Comparison of ENCODE assay signal across 18 cellular contexts in the genomic region with DNA sequence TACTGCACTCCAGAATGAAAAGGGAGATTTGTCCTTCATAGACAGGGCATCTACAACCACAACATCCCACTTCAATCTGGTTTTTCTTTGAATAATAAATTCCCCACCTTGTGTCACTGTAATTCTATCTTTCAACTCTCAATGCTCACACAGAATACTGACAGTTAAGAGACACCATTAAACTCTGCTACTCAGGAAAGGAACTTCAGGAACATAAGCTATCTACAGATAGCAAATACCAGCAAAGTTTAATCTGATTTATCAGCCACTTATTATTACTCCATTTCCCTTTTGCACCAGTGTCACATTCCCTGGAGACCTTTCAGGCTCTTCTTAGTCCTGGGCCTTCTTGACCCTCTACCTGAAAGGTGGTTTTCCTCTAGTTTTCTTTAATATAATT.
"Had no signal": no experiment of that assay in that cellular context is flagged by ENCODE, and none has a peak within 500 bp of the region (broad histone marks: within the 10 kb centered on the region; RNA-seq: fewer than 3 reads in every experiment).

No MANE protein-coding gene starts in this region.

- H3K9me3 Mint-ChIP-seq: endodermal cell; nephron progenitor cell; stimulated activated naive B cell treated with anti-CD40 and anti-IgM and Interleukin-4, amounts not matched to agents 10 μg/mL and 1 μg/mL and 100 μg/mL, for 72 hours had no signal

- H3K4me3 Mint-ChIP-seq: activated CD8-positive, alpha-beta memory T cell treated with anti-CD3 and anti-CD28 coated beads, Interleukin-2, amount 10 ng/mL, durations not matched to agents 7 days and 5 days; activated naive CD8-positive, alpha-beta T cell treated with anti-CD3 and anti-CD28 coated beads for 36 hours; endodermal cell; nephron progenitor cell; stimulated activated naive B cell treated with anti-CD40 and anti-IgM and Interleukin-4, amounts not matched to agents 10 μg/mL and 1 μg/mL and 100 μg/mL, for 72 hours had no signal

- H3K4me1 ChIP-seq: foreskin keratinocyte had no signal

- H3K36me3 Mint-ChIP-seq: stimulated activated naive B cell treated with anti-CD40 and anti-IgM and Interleukin-4, amounts not matched to agents 10 μg/mL and 1 μg/mL and 100 μg/mL, for 72 hours had no signal

- H3K27ac ChIP-seq: colonic mucosa, epithelial cell of prostate, foreskin keratinocyte, lower lobe of right lung, thoracic aorta, upper lobe of left lung, WERI-Rb-1 had no signal

- H3K27ac Mint-ChIP-seq: activated naive CD8-positive, alpha-beta T cell treated with anti-CD3 and anti-CD28 coated beads for 36 hours; endodermal cell; stimulated activated naive B cell treated with anti-CD40 and anti-IgM and Interleukin-4, amounts not matched to agents 10 μg/mL and 1 μg/mL and 100 μg/mL, for 72 hours had no signal

- H3K27me3 ChIP-seq: body of pancreas, colonic mucosa, foreskin keratinocyte, upper lobe of left lung had no signal

- H3K27me3 Mint-ChIP-seq: activated CD8-positive, alpha-beta memory T cell treated with anti-CD3 and anti-CD28 coated beads, Interleukin-2, amount 10 ng/mL, durations not matched to agents 7 days and 5 days; activated naive CD8-positive, alpha-beta T cell treated with anti-CD3 and anti-CD28 coated beads for 36 hours; stimulated activated naive B cell treated with anti-CD40 and anti-IgM and Interleukin-4, amounts not matched to agents 10 μg/mL and 1 μg/mL and 100 μg/mL, for 72 hours had no signal

- DNase-seq: activated CD4-positive, alpha-beta T cell treated with anti-CD3 and anti-CD28 coated beads for 1 hour; activated CD4-positive, alpha-beta T cell treated with anti-CD3 and anti-CD28 coated beads, Interleukin-2, amount 50 U/mL, for 48 hours; activated CD8-positive, alpha-beta memory T cell treated with anti-CD3 and anti-CD28 coated beads, Interleukin-2, amount 10 ng/mL, durations not matched to agents 7 days and 5 days; activated naive CD4-positive, alpha-beta T cell; activated naive CD8-positive, alpha-beta T cell treated with anti-CD3 and anti-CD28 coated beads for 36 hours; body of pancreas; colonic mucosa; endodermal cell; foreskin keratinocyte; hippocampal formation; lower lobe of right lung; nephron progenitor cell; nucleus accumbens; stimulated activated naive B cell treated with anti-CD40 and anti-IgM and Interleukin-4, amounts not matched to agents 10 μg/mL and 1 μg/mL and 100 μg/mL, for 72 hours; upper lobe of left lung; WERI-Rb-1 had no signal

- H3K36me3 ChIP-seq: colonic mucosa, lower lobe of right lung, thoracic aorta, upper lobe of left lung, WERI-Rb-1 had no signal

- H3K4me3 ChIP-seq: body of pancreas, colonic mucosa, lower lobe of right lung, thoracic aorta, upper lobe of left lung had no signal

- H3K9me3 ChIP-seq: body of pancreas, colonic mucosa, lower lobe of right lung, thoracic aorta, upper lobe of left lung had no signal

- ATAC-seq: activated CD8-positive, alpha-beta memory T cell treated with anti-CD3 and anti-CD28 coated beads, Interleukin-2, amount 10 ng/mL, durations not matched to agents 7 days and 5 days; body of pancreas; foreskin keratinocyte; lower lobe of right lung; stimulated activated naive B cell treated with anti-CD40 and anti-IgM and Interleukin-4, amounts not matched to agents 10 μg/mL and 1 μg/mL and 100 μg/mL, for 72 hours had no signal
